Comparison of ENCODE assay signal across 8 cellular contexts in genomic region chr20:15162061-15162740, GRCh38.
A peak's percentile ranks its signal among the peaks of the same experiment; 100 is the strongest.
DNase-seq lines count a peak whose midpoint lies in the region; ATAC-seq and TF ChIP-seq lines count a peak whose summit lies in the region.

No MANE protein-coding gene starts in this region.

- H4K20me1 ChIP-seq in OCI-LY3 (ENCODE audit: insufficient read depth, low read length), result no peaks in the 10 kb centered on the region

- H3K9ac ChIP-seq in OCI-LY3 (ENCODE audit: low read length), result peak overlapping the region; percentile 63

- H3K9me3 ChIP-seq in OCI-LY3 (ENCODE audit: insufficient read depth, low read length) (no peaks in the 10 kb centered on the region), esophagus squamous epithelium (no peaks in the 10 kb centered on the region)
- no peaks in the 10 kb centered on the region for H3K9me3 ChIP-seq in effector memory CD4-positive, alpha-beta T cell (ENCODE audit: control insufficient read depth, low read length)

- H3K4me3 ChIP-seq in OCI-LY3 (ENCODE audit: low read length), result peak overlapping the region; percentile 74
- H3K4me3 ChIP-seq in esophagus squamous epithelium, result peak overlapping the region in 2 of 4 donors; percentile 6 to 49
- no peak overlapping the region for H3K4me3 ChIP-seq in effector memory CD4-positive, alpha-beta T cell (ENCODE audit: insufficient read depth, low read depth, low read length, poor library complexity, severe bottlenecking)

- no peak for TF ChIP-seq CTCF in OCI-LY3 (IDR thresholded peaks at IDR 0.05; ENCODE audit: low read depth, low read length)
- no peak for TF ChIP-seq CTCF in esophagus squamous epithelium (IDR thresholded peaks at IDR 0.05)

- H3K4me1 ChIP-seq in OCI-LY3 (ENCODE audit: low read length), result peaks cover 17% of the 10 kb centered on the region
- no peaks in the 10 kb centered on the region for H3K4me1 ChIP-seq in esophagus squamous epithelium
- no peaks in the 10 kb centered on the region for H3K4me1 ChIP-seq in effector memory CD4-positive, alpha-beta T cell (ENCODE audit: control insufficient read depth, insufficient read depth, low read length, poor library complexity, severe bottlenecking)

- no peak for TF ChIP-seq POLR2A in esophagus squamous epithelium (IDR thresholded peaks at IDR 0.05)

- peak overlapping the region; percentile 69 for H3K27ac ChIP-seq in OCI-LY3 (ENCODE audit: low read length)
- H3K27ac ChIP-seq in esophagus squamous epithelium, result no peak overlapping the region
- H3K27ac ChIP-seq in effector memory CD4-positive, alpha-beta T cell (ENCODE audit: insufficient read depth, low read length, poor library complexity, severe bottlenecking), result no peak overlapping the region

- H3K4me2 ChIP-seq in OCI-LY3 (ENCODE audit: low read length), result peak overlapping the region; percentile 93

- H3K27me3 ChIP-seq in OCI-LY3 (ENCODE audit: low read depth, low read length) (no peaks in the 10 kb centered on the region), esophagus squamous epithelium (no peaks in the 10 kb centered on the region)
- no peaks in the 10 kb centered on the region for H3K27me3 ChIP-seq in effector memory CD4-positive, alpha-beta T cell (replicated peaks; ENCODE audit: control insufficient read depth, insufficient read depth, low read length, poor library complexity, severe bottlenecking)

- H3K36me3 ChIP-seq in OCI-LY3 (replicated peaks; ENCODE audit: low read depth, low read length), result no peaks in the 10 kb centered on the region
- no peaks in the 10 kb centered on the region for H3K36me3 ChIP-seq in esophagus squamous epithelium
- H3K36me3 ChIP-seq in effector memory CD4-positive, alpha-beta T cell (ENCODE audit: control insufficient read depth, insufficient read depth, low read length), result no peaks in the 10 kb centered on the region

- H3K27ac Mint-ChIP-seq in naive B cell, result peak overlapping the region in 5 of 6 donors; percentile 1 to 82 (median 44)

- peak; percentile 75 for ATAC-seq in GM18511 (IDR thresholded peaks at IDR 0.05; ENCODE audit: unreplicated experiment)
- peak in 1 of 2 donors; percentile 40 for ATAC-seq in naive B cell (ENCODE audit: low read depth in 2 of 2)
- ATAC-seq in HG02571 (IDR thresholded peaks at IDR 0.05; ENCODE audit: unreplicated experiment), result no peak

- intact Hi-C loops in esophagus squamous epithelium (cut with DNase I), result no loop called here

- no peaks in the 10 kb centered on the region for H3K36me3 Mint-ChIP-seq in naive B cell

- DNase-seq in H4 (ENCODE audit: low spot score) (peak; percentile 40), naive B cell (no peak), esophagus squamous epithelium (lab: John Stamatoyannopoulos, UW) (no peak)
- DNase-seq in stimulated activated CD4-positive, alpha-beta T cell treated with anti-CD3 and anti-CD28 coated beads, Interleukin-12 subunit alpha, Interleukin-12 subunit beta, amount 100 ng/mL, for 4 hours, result no peak
- DNase-seq in effector memory CD4-positive, alpha-beta T cell, result no peak

- peak overlapping the region in 7 of 8 donors; percentile 22 to 84 (median 72) for H3K4me3 Mint-ChIP-seq in naive B cell

- H3K79me2 ChIP-seq in OCI-LY3 (ENCODE audit: low read length), result no peaks in the 10 kb centered on the region

- H3K9me3 Mint-ChIP-seq in naive B cell, result no peaks in the 10 kb centered on the region

- peaks cover 0 to 9% (median 0%) of the 10 kb centered on the region in 3 donors for H3K27me3 Mint-ChIP-seq in naive B cell

- 51 to 62% methylated on average over 7 of the region's 7 CpGs for WGBS in esophagus squamous epithelium, 2 donors

- H2AFZ ChIP-seq in OCI-LY3 (ENCODE audit: low read depth, low read length), result peak overlapping the region; percentile 65

- peaks cover 6 to 12% (median 10%) of the 10 kb centered on the region in 3 donors for H3K4me1 Mint-ChIP-seq in naive B cell
